In genomic region chr15:40096094-40096876, GRCh38 we compare ENCODE assay signal across 11 cellular contexts. TPM values are rescaled to one million over a fixed set of nuclear protein-coding genes. Genes with fewer than 3 reads are reported as not detected.
DNase-seq lines count a peak whose midpoint lies in the region; ATAC-seq and FAIRE-seq lines count a peak whose summit lies in the region.
"Had no signal": no experiment of that assay in that cellular context is flagged by ENCODE, and none has a peak within 500 bp of the region (broad histone marks: within the 10 kb centered on the region; RNA-seq: fewer than 3 reads in every experiment).

No MANE protein-coding gene starts in this region.

- H3K4me1 ChIP-seq in skeletal muscle tissue (ENCODE audit: control insufficient read depth in 3 of 3, insufficient read depth in 3 of 3, low read length in 3 of 3), result peaks cover 77 to 98% (median 90%) of the 10 kb centered on the region in 3 donors

- no peak overlapping the region for H3K9ac ChIP-seq in skeletal muscle tissue (ENCODE audit: low read depth in 1 of 3, low read length in 3 of 3)

- H3K9me3 Mint-ChIP-seq in activated naive CD8-positive, alpha-beta T cell (ENCODE audit: low read depth), result no peaks in the 10 kb centered on the region
- no peaks in the 10 kb centered on the region for H3K9me3 Mint-ChIP-seq in natural killer cell treated with Interleukin-12 subunit alpha and Interleukin-12 subunit beta and Interleukin-15 and Interleukin-18, amount 100 ng/mL, for 72 hours

- H3K4me3 Mint-ChIP-seq in activated naive CD8-positive, alpha-beta T cell, result peak overlapping the region; percentile 53
- no peak overlapping the region for H3K4me3 Mint-ChIP-seq in natural killer cell treated with Interleukin-12 subunit alpha and Interleukin-12 subunit beta and Interleukin-15 and Interleukin-18, amount 100 ng/mL, for 72 hours

- H3K27me3 Mint-ChIP-seq in activated naive CD8-positive, alpha-beta T cell, result no peaks in the 10 kb centered on the region
- H3K27me3 Mint-ChIP-seq in natural killer cell treated with Interleukin-12 subunit alpha and Interleukin-12 subunit beta and Interleukin-15 and Interleukin-18, amount 100 ng/mL, for 72 hours, result peaks cover 0 to 3% of the 10 kb centered on the region in 2 donors

- peaks cover 57% of the 10 kb centered on the region for H3K4me1 Mint-ChIP-seq in activated naive CD8-positive, alpha-beta T cell (ENCODE audit: low read depth)
- H3K4me1 Mint-ChIP-seq in natural killer cell treated with Interleukin-12 subunit alpha and Interleukin-12 subunit beta and Interleukin-15 and Interleukin-18, amount 100 ng/mL, for 72 hours (ENCODE audit: low read depth in 2 of 2), result peaks cover 14 to 20% of the 10 kb centered on the region in 2 donors

- peak; percentile 38 for ATAC-seq in HG02852 (IDR thresholded peaks at IDR 0.05; ENCODE audit: unreplicated experiment)
- ATAC-seq in HG02678 (IDR thresholded peaks at IDR 0.05; ENCODE audit: unreplicated experiment), result no peak
- ATAC-seq in natural killer cell treated with Interleukin-12 subunit alpha and Interleukin-12 subunit beta and Interleukin-15 and Interleukin-18, amount 100 ng/mL, for 72 hours, result no peak

- no peak overlapping the region for H3K4me3 ChIP-seq in skeletal muscle tissue (ENCODE audit: low read length in 3 of 3)
- H3K4me3 ChIP-seq: tibial artery had no signal

- no peaks in the 10 kb centered on the region for H3K9me3 ChIP-seq in skeletal muscle tissue (ENCODE audit: control insufficient read depth in 3 of 3, low read length in 3 of 3)
- H3K9me3 ChIP-seq: tibial artery had no signal

- FAIRE-seq in urothelium cell line (lab: Jason Lieb, UNC), result no peak
- FAIRE-seq: H1, RCC 7860 had no signal

- H3K27ac Mint-ChIP-seq in activated naive CD8-positive, alpha-beta T cell, result peak overlapping the region; percentile 99
- H3K27ac Mint-ChIP-seq in natural killer cell treated with Interleukin-12 subunit alpha and Interleukin-12 subunit beta and Interleukin-15 and Interleukin-18, amount 100 ng/mL, for 72 hours, result no peak overlapping the region

- DNase-seq in NCI-H2227 (lab: John Stamatoyannopoulos, UW; ENCODE audit: unreplicated experiment), result peak; percentile 10
- DNase-seq in NCI-H2227 treated with DMSO at 0.1 percent for 48 hours (lab: John Stamatoyannopoulos, UW), result no peak
- no peak for DNase-seq in urothelium cell line (ENCODE audit: low spot score)
- no peak for DNase-seq in natural killer cell treated with Interleukin-12 subunit alpha and Interleukin-12 subunit beta and Interleukin-15 and Interleukin-18, amount 100 ng/mL, for 72 hours (ENCODE audit: low spot score)

- H3K27me3 ChIP-seq in skeletal muscle tissue (ENCODE audit: control insufficient read depth in 3 of 3, insufficient read depth in 3 of 3, low read length in 3 of 3), result no peaks in the 10 kb centered on the region
- H3K27me3 ChIP-seq: tibial artery had no signal

- H3K36me3 Mint-ChIP-seq in activated naive CD8-positive, alpha-beta T cell, result no peaks in the 10 kb centered on the region
- no peaks in the 10 kb centered on the region for H3K36me3 Mint-ChIP-seq in natural killer cell treated with Interleukin-12 subunit alpha and Interleukin-12 subunit beta and Interleukin-15 and Interleukin-18, amount 100 ng/mL, for 72 hours

- H3K27ac ChIP-seq in skeletal muscle tissue (ENCODE audit: low read depth, low read length), result peak overlapping the region; percentile 3

- H3K36me3 ChIP-seq in skeletal muscle tissue (ENCODE audit: control insufficient read depth in 3 of 3, insufficient read depth in 3 of 3, low read length in 3 of 3), result peaks cover under 1 to 5% (median 3%) of the 10 kb centered on the region in 3 donors

RNA-seq across cellular contexts. Expression of gene BMF, which starts 12.4 kb away (rescaled TPM):
- 8.4 TPM for total RNA-seq in skeletal muscle tissue
- total RNA-seq in natural killer cell treated with Interleukin-12 subunit alpha and Interleukin-12 subunit beta and Interleukin-15 and Interleukin-18, amount 100 ng/mL, for 72 hours, result 1 to 10 TPM; 1.8 to 4.6 TPM

RNA-seq across cellular contexts. Expression of gene SRP14, which starts 57.3 kb away (rescaled TPM):
- total RNA-seq in skeletal muscle tissue, result 72.5 TPM
- total RNA-seq in natural killer cell treated with Interleukin-12 subunit alpha and Interleukin-12 subunit beta and Interleukin-15 and Interleukin-18, amount 100 ng/mL, for 72 hours, result 100 to 1,000 TPM in 1 of 2 donors, 10 to 100 TPM in 1; 92.6 to 137 TPM
